ENCODE assay signal across 10 cellular contexts in genomic region chr15:63019539-63020109, GRCh38. TPM values are rescaled to one million over a fixed set of nuclear protein-coding genes. Genes with fewer than 3 reads are reported as not detected.
DNase-seq lines count a peak whose midpoint lies in the region; ATAC-seq and TF ChIP-seq lines count a peak whose summit lies in the region.
"Had no signal": no experiment of that assay in that cellular context is flagged by ENCODE, and none has a peak within 500 bp of the region (broad histone marks: within the 10 kb centered on the region; RNA-seq: fewer than 3 reads in every experiment).

No MANE protein-coding gene starts in this region.

- H3K27ac ChIP-seq in skeletal muscle tissue (ENCODE audit: low read depth, low read length): peak overlapping the region; percentile 4
- H3K27ac ChIP-seq: 22Rv1 had no signal

- H3K27me3 ChIP-seq in skeletal muscle tissue (ENCODE audit: control insufficient read depth in 3 of 3, insufficient read depth in 3 of 3, low read length in 3 of 3): no peaks in the 10 kb centered on the region

- TF ChIP-seq CTCF in fibroblast of pulmonary artery (IDR thresholded peaks at IDR 0.05; ENCODE audit: low read length, missing control alignments): no peak

- no peak overlapping the region for H3K4me3 ChIP-seq in fibroblast of pulmonary artery (replicated peaks; ENCODE audit: low read depth, low read length)
- peak overlapping the region in 1 of 3 donors; percentile 45 for H3K4me3 ChIP-seq in skeletal muscle tissue (ENCODE audit: low read length in 3 of 3)

- peaks cover 16 to 30% (median 17%) of the 10 kb centered on the region in 3 donors for H3K4me1 ChIP-seq in skeletal muscle tissue (ENCODE audit: control insufficient read depth in 3 of 3, insufficient read depth in 3 of 3, low read length in 3 of 3)

- DNase-seq in DMS 273 (lab: John Stamatoyannopoulos, UW; ENCODE audit: unreplicated experiment) (peak; percentile 34), DMS 273 treated with DMSO at 0.1 percent for 48 hours (lab: John Stamatoyannopoulos, UW) (no peak), SHP77 treated with DMSO at 0.1 percent for 48 hours (lab: John Stamatoyannopoulos, UW) (peak; percentile 19), fibroblast of pulmonary artery (ENCODE audit: low read depth) (peak; percentile 85), NCI-H1930 (lab: John Stamatoyannopoulos, UW) (no peak)
- DNase-seq: NCI-H1417 treated with DMSO at 0.1 percent for 48 hours had no signal

- H3K36me3 ChIP-seq in skeletal muscle tissue (ENCODE audit: control insufficient read depth in 3 of 3, insufficient read depth in 3 of 3, low read length in 3 of 3): no peaks in the 10 kb centered on the region

- H3K9me3 ChIP-seq in skeletal muscle tissue (ENCODE audit: control insufficient read depth in 3 of 3, low read length in 3 of 3): no peaks in the 10 kb centered on the region

- no peak for ATAC-seq in HG02623 (IDR thresholded peaks at IDR 0.05; ENCODE audit: unreplicated experiment)
- ATAC-seq in GM18502 (IDR thresholded peaks at IDR 0.05; ENCODE audit: poor library complexity, unreplicated experiment): no peak

- peak overlapping the region in 1 of 3 donors; percentile 8 for H3K9ac ChIP-seq in skeletal muscle tissue (ENCODE audit: low read depth in 1 of 3, low read length in 3 of 3)

RNA-seq across cellular contexts. Expression of gene TPM1, which starts 22.9 kb away (rescaled TPM):
- 4,149 TPM for total RNA-seq in skeletal muscle tissue

Comparison
In these comparisons a context has a peak if more than half of its experiments do, and no peak if none do; other contexts are left out.
1. DNase-seq: peak in DMS 273 (single experiment), SHP77 treated with DMSO at 0.1 percent for 48 hours (single experiment) and fibroblast of pulmonary artery (single experiment); none in DMS 273 treated with DMSO at 0.1 percent for 48 hours (single experiment) and NCI-H1930 (0 of 2).